ENCODE assay signal across 19 cellular contexts in genomic region chr16:17316005-17316404, GRCh38.
"Had no signal": no experiment of that assay in that cellular context is flagged by ENCODE, and none has a peak within 500 bp of the region (broad histone marks: within the 10 kb centered on the region; RNA-seq: fewer than 3 reads in every experiment).

No MANE protein-coding gene starts in this region.

- H3K27me3 ChIP-seq: gastroesophageal sphincter, heart left ventricle, spleen had no signal

- DNase-seq: activated CD4-positive, alpha-beta memory T cell treated with anti-CD3 and anti-CD28 coated beads, Interleukin-2, amount 10 ng/mL, durations not matched to agents 7 days and 5 days; activated CD4-positive, alpha-beta T cell treated with anti-CD3 and anti-CD28 coated beads for 48 hours; activated gamma-delta T cell; activated naive CD4-positive, alpha-beta T cell treated with anti-CD3 and anti-CD28 coated beads, Interleukin-2, amount 50 U/mL, for 16 hours; activated naive CD8-positive, alpha-beta T cell treated with anti-CD3 and anti-CD28 coated beads, Interleukin-2, amount 50 U/mL, for 24 hours; cerebellar nuclear complex; cortex of kidney; endodermal cell; heart left ventricle; islet precursor cell; left cardiac atrium; posterior cingulate gyrus; retina; spleen; stimulated activated CD4-positive, alpha-beta T cell treated with anti-CD3 and anti-CD28 coated beads, Interleukin-4, amount 100 ng/mL, for 1 hour; stimulated activated naive CD4-positive, alpha-beta T cell treated with Interleukin-2 at 50 U/mL for 16 hours had no signal

- H3K4me3 Mint-ChIP-seq: activated CD4-positive, alpha-beta memory T cell treated with anti-CD3 and anti-CD28 coated beads, Interleukin-2, amount 10 ng/mL, durations not matched to agents 7 days and 5 days; activated naive CD8-positive, alpha-beta T cell treated with anti-CD3 and anti-CD28 coated beads, Interleukin-2, amount 50 U/mL, for 24 hours; activated T-helper 1 cell treated with anti-CD3 and anti-CD28 coated beads, Interleukin-12 subunit alpha, Interleukin-12 subunit beta, Interleukin-2, Interleukin-4 antibody, amounts not matched to agents 30 ng/mL and 10 ng/mL and 1 ng/mL, durations not matched to agents 14 hours and 24 hours and 36 hours; endodermal cell; neural crest cell had no signal

- H3K4me3 ChIP-seq: gastroesophageal sphincter, heart left ventricle, spleen had no signal

- H3K9me3 Mint-ChIP-seq: activated CD4-positive, alpha-beta memory T cell treated with anti-CD3 and anti-CD28 coated beads, Interleukin-2, amount 10 ng/mL, durations not matched to agents 7 days and 5 days; activated naive CD8-positive, alpha-beta T cell treated with anti-CD3 and anti-CD28 coated beads, Interleukin-2, amount 50 U/mL, for 24 hours; activated T-helper 1 cell treated with anti-CD3 and anti-CD28 coated beads, Interleukin-12 subunit alpha, Interleukin-12 subunit beta, Interleukin-2, Interleukin-4 antibody, amounts not matched to agents 30 ng/mL and 10 ng/mL and 1 ng/mL, durations not matched to agents 14 hours and 24 hours and 36 hours; endodermal cell had no signal

- H3K9me3 ChIP-seq: gastroesophageal sphincter, heart left ventricle had no signal

- H3K27ac Mint-ChIP-seq: activated CD4-positive, alpha-beta memory T cell treated with anti-CD3 and anti-CD28 coated beads, Interleukin-2, amount 10 ng/mL, durations not matched to agents 7 days and 5 days; activated naive CD8-positive, alpha-beta T cell treated with anti-CD3 and anti-CD28 coated beads, Interleukin-2, amount 50 U/mL, for 24 hours; activated T-helper 1 cell treated with anti-CD3 and anti-CD28 coated beads, Interleukin-12 subunit alpha, Interleukin-12 subunit beta, Interleukin-2, Interleukin-4 antibody, amounts not matched to agents 30 ng/mL and 10 ng/mL and 1 ng/mL, durations not matched to agents 14 hours and 24 hours and 36 hours; endodermal cell had no signal

- H3K27me3 Mint-ChIP-seq: activated CD4-positive, alpha-beta memory T cell treated with anti-CD3 and anti-CD28 coated beads, Interleukin-2, amount 10 ng/mL, durations not matched to agents 7 days and 5 days; activated naive CD8-positive, alpha-beta T cell treated with anti-CD3 and anti-CD28 coated beads, Interleukin-2, amount 50 U/mL, for 24 hours had no signal

- H3K27ac ChIP-seq: spleen had no signal

- H3K36me3 ChIP-seq: gastroesophageal sphincter, heart left ventricle had no signal

- ATAC-seq: activated naive CD8-positive, alpha-beta T cell treated with anti-CD3 and anti-CD28 coated beads, Interleukin-2, amount 50 U/mL, for 24 hours; gastroesophageal sphincter; heart left ventricle; left cardiac atrium had no signal
